9 cellular contexts compared by ENCODE assay signal in genomic region chr11:120180063-120180462, GRCh38. TPM values are rescaled to one million over a fixed set of nuclear protein-coding genes. Genes with fewer than 3 reads are reported as not detected.
DNase-seq lines count a peak whose midpoint lies in the region; ATAC-seq and TF ChIP-seq lines count a peak whose summit lies in the region.
"Not testable (repeated sequence)": the region's sequence is repeated elsewhere in the genome, so short reads cannot be mapped to it uniquely, and the experiment has no call there.
"Had no signal": no experiment of that assay in that cellular context is flagged by ENCODE, and none has a peak within 500 bp of the region (broad histone marks: within the 10 kb centered on the region; RNA-seq: fewer than 3 reads in every experiment).

No MANE protein-coding gene starts in this region.

- ATAC-seq in heart left ventricle; omental fat pad (ENCODE audit: low FRiP score): not testable (repeated sequence)

- H3K9me3 Mint-ChIP-seq in HFFc6, mesothelial cell of epicardium: not testable (repeated sequence)

- intact Hi-C loops in colonic mucosa (cut with DNase I): not testable (repeated sequence)
- intact Hi-C loops in heart left ventricle (cut with DNase I): loop anchor here in 2 of 10 donors (5.0 kb wide), 1 partner anchor 37 kb away; no protein-coding TSS in a partner anchor

- peak overlapping the region; percentile 73 for H3K4me3 Mint-ChIP-seq in HFFc6
- not testable (repeated sequence) for H3K4me3 Mint-ChIP-seq in mesothelial cell of epicardium

- H3K4me3 ChIP-seq in adipocyte (ENCODE audit: low read length); colonic mucosa; heart left ventricle; subcutaneous abdominal adipose tissue (ENCODE audit: low read depth in 1 of 5, low read length in 5 of 5): not testable (repeated sequence)

- not testable (repeated sequence) for H3K27ac ChIP-seq in colonic mucosa
- peak overlapping the region in 8 of 12 donors; percentile 11 to 56 (median 28) for H3K27ac ChIP-seq in heart left ventricle
- H3K27ac ChIP-seq in subcutaneous abdominal adipose tissue (ENCODE audit: low read depth, low read length): peak overlapping the region; percentile 45

- H3K27me3 Mint-ChIP-seq in HFFc6 (ENCODE audit: insufficient read depth): not testable (repeated sequence)
- H3K27me3 Mint-ChIP-seq in mesothelial cell of epicardium (ENCODE audit: low read depth): peaks cover 17% of the 10 kb centered on the region

- H3K9ac ChIP-seq in adipocyte (ENCODE audit: low read length): peak overlapping the region; percentile 48
- H3K9ac ChIP-seq in colonic mucosa (ENCODE audit: low read depth in 2 of 2, low read length in 2 of 2); subcutaneous abdominal adipose tissue (ENCODE audit: low read length in 5 of 5): not testable (repeated sequence)

- peaks cover 59% of the 10 kb centered on the region for H3K4me1 ChIP-seq in adipocyte (ENCODE audit: control insufficient read depth, insufficient read depth, low read length)
- H3K4me1 ChIP-seq in colonic mucosa: not testable (repeated sequence)
- H3K4me1 ChIP-seq in heart left ventricle: peaks cover 0 to 59% (median 20%) of the 10 kb centered on the region in 12 donors
- H3K4me1 ChIP-seq in subcutaneous abdominal adipose tissue (ENCODE audit: control insufficient read depth in 5 of 5, insufficient read depth in 5 of 5, low read length in 5 of 5): peaks cover 12 to 46% (median 43%) of the 10 kb centered on the region in 5 donors

- H3K36me3 ChIP-seq in adipocyte (ENCODE audit: control insufficient read depth, insufficient read depth, low read length, severe bottlenecking); colonic mucosa; heart left ventricle; subcutaneous abdominal adipose tissue (ENCODE audit: control insufficient read depth in 5 of 5, insufficient read depth in 5 of 5, low read length in 5 of 5): not testable (repeated sequence)

- H3K9me3 ChIP-seq in adipocyte (ENCODE audit: control insufficient read depth, low read length); colonic mucosa; heart left ventricle; subcutaneous abdominal adipose tissue (ENCODE audit: control insufficient read depth in 5 of 5, low read length in 5 of 5): not testable (repeated sequence)

- H3K27ac Mint-ChIP-seq in HFFc6: peak overlapping the region; percentile 99
- peak overlapping the region; percentile 43 for H3K27ac Mint-ChIP-seq in mesothelial cell of epicardium

- not testable (repeated sequence) for TF ChIP-seq CTCF in HFFc6 (IDR thresholded peaks at IDR 0.05); colonic mucosa (IDR thresholded peaks at IDR 0.05); heart left ventricle (IDR thresholded peaks at IDR 0.05); mesothelial cell of epicardium (IDR thresholded peaks at IDR 0.05; ENCODE audit: unreplicated experiment); omental fat pad (IDR thresholded peaks at IDR 0.05)

- not testable (repeated sequence) for H3K27me3 ChIP-seq in adipocyte (replicated peaks; ENCODE audit: control insufficient read depth, insufficient read depth, low read length); colonic mucosa; heart left ventricle
- H3K27me3 ChIP-seq in subcutaneous abdominal adipose tissue (ENCODE audit: control insufficient read depth in 5 of 5, insufficient read depth in 4 of 5, low read length in 5 of 5): peaks cover 0 to 17% (median 5%) of the 10 kb centered on the region in 5 donors

- H3K36me3 Mint-ChIP-seq in HFFc6 (ENCODE audit: low read depth); mesothelial cell of epicardium: not testable (repeated sequence)

- WGBS in heart left ventricle, 4 donors: 84 to 95% (median 90%) methylated on average over 6 of the region's 6 CpGs

- not testable (repeated sequence) for DNase-seq in HFFc6
- DNase-seq in adipocyte (ENCODE audit: low read depth) (peak; percentile 3), colonic mucosa (peak; percentile 15), heart left ventricle (peak in 1 of 5 donors; percentile 18), mesothelial cell of epicardium (ENCODE audit: low spot score in 2 of 2, unreplicated experiment in 2 of 2) (peak in 1 of 2 experiments; percentile 26), omental fat pad (ENCODE audit: low spot score) (peak; percentile 7)

- H3K4me1 Mint-ChIP-seq in HFFc6 (ENCODE audit: low read depth) (peaks cover 49% of the 10 kb centered on the region), mesothelial cell of epicardium (peaks cover 40% of the 10 kb centered on the region)

- not testable (repeated sequence) for TF ChIP-seq POLR2A in heart left ventricle (IDR thresholded peaks at IDR 0.05)

RNA-seq across cellular contexts. Expression of gene OAF, which starts 30.8 kb away (rescaled TPM):
- 100 to 1,000 TPM; 111 to 143 (median 123) TPM for total RNA-seq in HFFc6 (2021; fragmentation: NEBNext Ultra II Directional; extraction: Animal tissue kit (Norgen Biotek cat#: 25700))
- total RNA-seq in colonic mucosa: 100 to 1,000 TPM; 142 to 152 TPM
- total RNA-seq in heart left ventricle: 10 to 100 TPM; 10.3 to 41.9 (median 19.9) TPM
- polyA plus RNA-seq in heart left ventricle: 10 to 100 TPM; 11.9 to 26.4 TPM
- 32.2 to 35.8 TPM (median 33.8 TPM) in 3 replicates for total RNA-seq in mesothelial cell of epicardium
- total RNA-seq in omental fat pad: 10 to 100 TPM; 32.3 to 97.4 (median 67.0) TPM

RNA-seq across cellular contexts. Expression of gene TRIM29, which starts 42.1 kb away (rescaled TPM):
- total RNA-seq in HFFc6 (2021; fragmentation: NEBNext Ultra II Directional; extraction: Animal tissue kit (Norgen Biotek cat#: 25700)): 1 to 10 TPM; 1.5 to 3.2 (median 3.1) TPM
- total RNA-seq in colonic mucosa: 1 to 10 TPM; 3.4 to 4.0 TPM
- total RNA-seq in heart left ventricle: 1 to 10 TPM in 1 of 9 donors, under 1 TPM in 1, not detected in 7; 0.56 to 6.4 TPM
- under 1 TPM in 1 of 2 donors, not detected in 1; 0.14 TPM for polyA plus RNA-seq in heart left ventricle
- total RNA-seq in mesothelial cell of epicardium: 7.0 to 9.7 TPM (median 7.9 TPM) in 3 replicates
- total RNA-seq in omental fat pad: 1 to 10 TPM; 1.3 to 5.7 (median 3.0) TPM
- total RNA-seq: CD8-positive, alpha-beta memory T cell; G401 had no signal
- polyA plus RNA-seq: CD8-positive, alpha-beta memory T cell had no signal

RNA-seq across cellular contexts. Expression of gene POU2F3, which starts 59.9 kb away (rescaled TPM):
- not detected for total RNA-seq in HFFc6 (2021; fragmentation: NEBNext Ultra II Directional; extraction: Animal tissue kit (Norgen Biotek cat#: 25700))
- total RNA-seq in colonic mucosa (1 to 10 TPM in 1 of 2 donors, under 1 TPM in 1; 0.77 to 1.5 TPM), heart left ventricle (under 1 TPM in 1 of 9 donors, not detected in 8; 0.15 TPM), mesothelial cell of epicardium (0.55 to 0.98 TPM (median 0.86 TPM) in 3 replicates), omental fat pad (under 1 TPM in 2 of 4 donors, not detected in 2; 0.19 to 0.24 TPM)
- polyA plus RNA-seq in heart left ventricle: not detected
- total RNA-seq: CD8-positive, alpha-beta memory T cell; G401 had no signal
- polyA plus RNA-seq: CD8-positive, alpha-beta memory T cell had no signal
